In genomic region chr12:102876883-102877282, GRCh38 we compare ENCODE assay signal across 1 cellular context.
A peak's percentile ranks its signal among the peaks of the same experiment; 100 is the strongest.
TF ChIP-seq lines count a peak whose summit lies in the region.

No MANE protein-coding gene starts in this region.

TF ChIP-seq in HepG2, 621 proteins besides CTCF, POLR2A, EP300 and RAD21 (continued from another document):
- TF ChIP-seq PAXIP1 (CRISPR knock-in tag; conservative IDR thresholded peaks at IDR 0.05) (no peak), ZFP90 (CRISPR knock-in tag; IDR thresholded peaks at IDR 0.05; ENCODE audit: borderline replicate concordance) (no peak), GATAD1 (CRISPR knock-in tag; IDR thresholded peaks at IDR 0.05) (no peak), MEIS1 (CRISPR knock-in tag; IDR thresholded peaks at IDR 0.05; ENCODE audit: borderline replicate concordance) (no peak), ZBTB25 (CRISPR knock-in tag; IDR thresholded peaks at IDR 0.05) (no peak), FOXA1 (IDR thresholded peaks at IDR 0.05) (no peak), FOXA1 (CRISPR knock-in tag; IDR thresholded peaks at IDR 0.05) (0 out of 2 replicates have a peak, but pooled peaks have one; percentile 28), MAZ (IDR thresholded peaks at IDR 0.05; ENCODE audit: borderline replicate concordance, low read depth, low read length) (no peak), MAZ (CRISPR knock-in tag; IDR thresholded peaks at IDR 0.05; ENCODE audit: low read depth) (no peak), ZNF275 (CRISPR knock-in tag; IDR thresholded peaks at IDR 0.05; ENCODE audit: borderline replicate concordance) (no peak)
- TF ChIP-seq, protein P1, sequence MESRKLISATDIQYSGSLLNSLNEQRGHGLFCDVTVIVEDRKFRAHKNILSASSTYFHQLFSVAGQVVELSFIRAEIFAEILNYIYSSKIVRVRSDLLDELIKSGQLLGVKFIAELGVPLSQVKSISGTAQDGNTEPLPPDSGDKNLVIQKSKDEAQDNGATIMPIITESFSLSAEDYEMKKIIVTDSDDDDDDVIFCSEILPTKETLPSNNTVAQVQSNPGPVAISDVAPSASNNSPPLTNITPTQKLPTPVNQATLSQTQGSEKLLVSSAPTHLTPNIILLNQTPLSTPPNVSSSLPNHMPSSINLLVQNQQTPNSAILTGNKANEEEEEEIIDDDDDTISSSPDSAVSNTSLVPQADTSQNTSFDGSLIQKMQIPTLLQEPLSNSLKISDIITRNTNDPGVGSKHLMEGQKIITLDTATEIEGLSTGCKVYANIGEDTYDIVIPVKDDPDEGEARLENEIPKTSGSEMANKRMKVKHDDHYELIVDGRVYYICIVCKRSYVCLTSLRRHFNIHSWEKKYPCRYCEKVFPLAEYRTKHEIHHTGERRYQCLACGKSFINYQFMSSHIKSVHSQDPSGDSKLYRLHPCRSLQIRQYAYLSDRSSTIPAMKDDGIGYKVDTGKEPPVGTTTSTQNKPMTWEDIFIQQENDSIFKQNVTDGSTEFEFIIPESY (CRISPR knock-in tag; IDR thresholded peaks at IDR 0.05) = peak; percentile 89
